ENCODE assay signal across 18 cellular contexts in genomic region chr5:15785636-15786035, GRCh38.
DNase-seq lines count a peak whose midpoint lies in the region; TF ChIP-seq lines count a peak whose summit lies in the region.
"Had no signal": no experiment of that assay in that cellular context is flagged by ENCODE, and none has a peak within 500 bp of the region (broad histone marks: within the 10 kb centered on the region; RNA-seq: fewer than 3 reads in every experiment).

No MANE protein-coding gene starts in this region.

- H3K27ac ChIP-seq in layer of hippocampus (ENCODE audit: low read depth, low read length): peak overlapping the region; percentile 55
- H3K27ac ChIP-seq in tibial nerve: no peak overlapping the region
- H3K27ac ChIP-seq: HL-60 had no signal

- no peaks in the 10 kb centered on the region for H3K9me3 ChIP-seq in tibial nerve
- H3K9me3 ChIP-seq: Caco-2, SK-N-SH had no signal

- H3K27me3 ChIP-seq in layer of hippocampus (ENCODE audit: control insufficient read depth, insufficient read depth, low read length) (no peaks in the 10 kb centered on the region), tibial nerve (no peaks in the 10 kb centered on the region)

- no peak for TF ChIP-seq EP300 in tibial nerve (IDR thresholded peaks at IDR 0.05)

- no peak for TF ChIP-seq CTCF in tibial nerve (IDR thresholded peaks at IDR 0.05)

- no peaks in the 10 kb centered on the region for H3K36me3 ChIP-seq in tibial nerve

- TF ChIP-seq POLR2A in tibial nerve (IDR thresholded peaks at IDR 0.05): no peak

- H3K4me3 ChIP-seq in tibial nerve: peak overlapping the region in 1 of 4 donors; percentile 6

- H3K4me1 ChIP-seq in tibial nerve: peaks cover 0 to 32% (median 0%) of the 10 kb centered on the region in 4 donors
- H3K4me1 ChIP-seq: Caco-2 had no signal

- WGBS in tibial nerve, 2 donors: 36 to 37% methylated on average over 5 of the region's 5 CpGs

- DNase-seq in NCI-H82 (lab: John Stamatoyannopoulos, UW): peak; percentile 79
- DNase-seq in cerebellum (ENCODE audit: low spot score): peak; percentile 13
- DNase-seq in superior temporal gyrus (ENCODE audit: extremely low spot score): peak; percentile 76
- no peak for DNase-seq in NCI-H187 treated with DMSO at 0.1 percent for 48 hours (lab: John Stamatoyannopoulos, UW)
- no peak for DNase-seq in tibial nerve (ENCODE audit: low spot score in 2 of 2)
- DNase-seq in NCI-H2029 treated with DMSO at 0.1 percent for 48 hours (lab: John Stamatoyannopoulos, UW): no peak
- DNase-seq in effector CD8-positive, alpha-beta T cell (lab: John Stamatoyannopoulos, UW): no peak
- DNase-seq: Caco-2; CD4-positive, CD25-positive, alpha-beta regulatory T cell; DMS153; EL; H9; NCI-H187; NCI-H446; Right ventricle myocardium superior; SK-N-SH had no signal

Comparison
In these comparisons a context has a peak if more than half of its experiments do, and no peak if none do; other contexts are left out.
1. DNase-seq: peak in NCI-H82 (single experiment), cerebellum (single experiment) and superior temporal gyrus (single experiment); none in NCI-H187 treated with DMSO at 0.1 percent for 48 hours (single experiment), tibial nerve (0 of 2), NCI-H2029 treated with DMSO at 0.1 percent for 48 hours (single experiment) and effector CD8-positive, alpha-beta T cell (single experiment).